34 cellular contexts compared by ENCODE assay signal in genomic region chr20:32123088-32123487, GRCh38.
"Had no signal": no experiment of that assay in that cellular context is flagged by ENCODE, and none has a peak within 500 bp of the region (broad histone marks: within the 10 kb centered on the region; RNA-seq: fewer than 3 reads in every experiment).

No MANE protein-coding gene starts in this region.

- H3K9me3 Mint-ChIP-seq: activated B cell treated with CpG ODN at 0.5 μM for 24 hours; activated CD4-positive, alpha-beta T cell treated with anti-CD3 and anti-CD28 coated beads, Interleukin-2, amount 10 ng/mL, durations not matched to agents 24 days and 14 days; activated CD8-positive, alpha-beta T cell treated with anti-CD3 and anti-CD28 coated beads for 36 hours; activated naive CD4-positive, alpha-beta T cell treated with anti-CD3 and anti-CD28 coated beads for 36 hours; activated naive CD4-positive, alpha-beta T cell treated with anti-CD3 and anti-CD28 coated beads, Interleukin-2, amount 50 U/mL, for 72 hours; activated naive CD8-positive, alpha-beta T cell treated with anti-CD3 and anti-CD28 coated beads for 36 hours; activated T-cell treated with anti-CD3 and anti-CD28 coated beads, Interleukin-2, amount 50 U/mL, for 4 hours; activated T-cell treated with anti-CD3 and anti-CD28 coated beads, Interleukin-2, amount 50 U/mL, for 72 hours; activated T-helper 1 cell treated with anti-CD3 and anti-CD28 coated beads, Interleukin-12 subunit alpha, Interleukin-12 subunit beta, Interleukin-2, Interleukin-4 antibody, amounts not matched to agents 30 ng/mL and 10 ng/mL and 1 ng/mL, durations not matched to agents 14 hours and 24 hours and 36 hours; activated T-helper 17 cell treated with anti-CD3 and anti-CD28 coated beads, Interleukin-2, amount 50 U/mL, for 72 hours; T-cell; T-helper 1 cell treated with Interleukin-12 subunit alpha and Interleukin-12 subunit beta and Interleukin-4 antibody, amounts not matched to agents 30 μg/mL and 1 μg/mL, for 36 hours; T-helper 2 cell treated with Interferon-gamma antibody and Interleukin-4, amounts not matched to agents 5 μg/mL and 100 μg/mL, for 36 hours had no signal

- FAIRE-seq: astrocyte, TTC549 had no signal

- H3K9me3 ChIP-seq: adrenal gland, body of pancreas, breast epithelium had no signal

- H3K27ac Mint-ChIP-seq: activated B cell treated with CpG ODN at 0.5 μM for 24 hours; activated CD4-positive, alpha-beta T cell treated with anti-CD3 and anti-CD28 coated beads, Interleukin-2, amount 10 ng/mL, durations not matched to agents 24 days and 14 days; activated CD8-positive, alpha-beta T cell treated with anti-CD3 and anti-CD28 coated beads for 36 hours; activated naive CD4-positive, alpha-beta T cell treated with anti-CD3 and anti-CD28 coated beads for 36 hours; activated naive CD4-positive, alpha-beta T cell treated with anti-CD3 and anti-CD28 coated beads, Interleukin-2, amount 50 U/mL, for 72 hours; activated naive CD8-positive, alpha-beta T cell treated with anti-CD3 and anti-CD28 coated beads for 36 hours; activated T-cell treated with anti-CD3 and anti-CD28 coated beads, Interleukin-2, amount 50 U/mL, for 72 hours; activated T-helper 1 cell treated with anti-CD3 and anti-CD28 coated beads, Interleukin-12 subunit alpha, Interleukin-12 subunit beta, Interleukin-2, Interleukin-4 antibody, amounts not matched to agents 30 ng/mL and 10 ng/mL and 1 ng/mL, durations not matched to agents 14 hours and 24 hours and 36 hours; activated T-helper 17 cell treated with anti-CD3 and anti-CD28 coated beads, Interleukin-2, amount 50 U/mL, for 72 hours; T-cell; T-helper 1 cell treated with Interleukin-12 subunit alpha and Interleukin-12 subunit beta and Interleukin-4 antibody, amounts not matched to agents 30 μg/mL and 1 μg/mL, for 36 hours; T-helper 2 cell treated with Interferon-gamma antibody and Interleukin-4, amounts not matched to agents 5 μg/mL and 100 μg/mL, for 36 hours had no signal

- H3K27me3 ChIP-seq: adrenal gland, body of pancreas, brain microvascular endothelial cell, breast epithelium had no signal

- H3K4me1 ChIP-seq: body of pancreas, breast epithelium had no signal

- H3K27ac ChIP-seq: adrenal gland, body of pancreas, brain microvascular endothelial cell, breast epithelium, VCaP had no signal

- H3K27me3 Mint-ChIP-seq: activated B cell treated with CpG ODN at 0.5 μM for 24 hours; activated CD4-positive, alpha-beta T cell treated with anti-CD3 and anti-CD28 coated beads, Interleukin-2, amount 10 ng/mL, durations not matched to agents 24 days and 14 days; activated CD8-positive, alpha-beta T cell treated with anti-CD3 and anti-CD28 coated beads for 36 hours; activated naive CD8-positive, alpha-beta T cell treated with anti-CD3 and anti-CD28 coated beads for 36 hours; activated T-helper 17 cell treated with anti-CD3 and anti-CD28 coated beads, Interleukin-2, amount 50 U/mL, for 72 hours; T-cell had no signal

- ATAC-seq: activated CD8-positive, alpha-beta T cell treated with anti-CD3 and anti-CD28 coated beads for 36 hours; activated naive CD4-positive, alpha-beta T cell treated with anti-CD3 and anti-CD28 coated beads, Interleukin-2, amount 50 U/mL, for 72 hours; activated T-cell treated with anti-CD3 and anti-CD28 coated beads, Interleukin-2, amount 50 U/mL, for 4 hours; activated T-cell treated with anti-CD3 and anti-CD28 coated beads, Interleukin-2, amount 50 U/mL, for 72 hours; activated T-helper 17 cell treated with anti-CD3 and anti-CD28 coated beads, Interleukin-2, amount 50 U/mL, for 72 hours; body of pancreas; T-cell had no signal

- H3K36me3 ChIP-seq: adrenal gland, breast epithelium had no signal

- H3K4me3 ChIP-seq: adrenal gland, body of pancreas, breast epithelium had no signal

- DNase-seq: activated B cell treated with CpG ODN at 0.5 μM for 24 hours; activated CD4-positive, alpha-beta T cell treated with anti-CD3 and anti-CD28 coated beads for 4 hours; activated CD4-positive, alpha-beta T cell treated with anti-CD3 and anti-CD28 coated beads, Interleukin-2, amount 10 ng/mL, durations not matched to agents 24 days and 14 days; activated CD4-positive, alpha-beta T cell treated with anti-CD3 and anti-CD28 coated beads, Interleukin-2, amount 50 U/mL, for 1 hour; activated CD4-positive, alpha-beta T cell treated with anti-CD3 and anti-CD28 coated beads, Interleukin-2, amount 50 U/mL, for 4 hours; activated CD4-positive, CD25-positive, alpha-beta regulatory T cell treated with anti-CD3 and anti-CD28 coated beads, Interleukin-2, amount 50 U/mL, for 72 hours; activated CD8-positive, alpha-beta memory T cell treated with anti-CD3 and anti-CD28 coated beads, Interleukin-2, amount 50 U/mL, for 48 hours; activated CD8-positive, alpha-beta T cell treated with anti-CD3 and anti-CD28 coated beads for 36 hours; activated effector memory CD4-positive, alpha-beta T cell treated with anti-CD3 and anti-CD28 coated beads, Interleukin-2, amount 50 U/mL, for 16 hours; activated gamma-delta T cell treated with Interleukin-2 at 50 U/mL for 16 hours; activated naive CD4-positive, alpha-beta T cell; activated naive CD4-positive, alpha-beta T cell treated with anti-CD3 and anti-CD28 coated beads for 36 hours; activated naive CD4-positive, alpha-beta T cell treated with anti-CD3 and anti-CD28 coated beads, Interleukin-2, amount 50 U/mL, for 16 hours; activated naive CD8-positive, alpha-beta T cell treated with anti-CD3 and anti-CD28 coated beads for 36 hours; activated T-cell treated with anti-CD3 and anti-CD28 coated beads, Interleukin-2, amount 50 U/mL, for 4 hours; activated T-cell treated with anti-CD3 and anti-CD28 coated beads, Interleukin-2, amount 50 U/mL, for 72 hours; adrenal gland; amniotic stem cell; aorta; body of pancreas; brain microvascular endothelial cell; central memory CD4-positive, alpha-beta T cell; T-cell; T-helper 2 cell; T-helper 9 cell had no signal

- H3K4me3 Mint-ChIP-seq: activated B cell treated with CpG ODN at 0.5 μM for 24 hours; activated CD4-positive, alpha-beta T cell treated with anti-CD3 and anti-CD28 coated beads, Interleukin-2, amount 10 ng/mL, durations not matched to agents 24 days and 14 days; activated CD8-positive, alpha-beta T cell treated with anti-CD3 and anti-CD28 coated beads for 36 hours; activated naive CD4-positive, alpha-beta T cell treated with anti-CD3 and anti-CD28 coated beads for 36 hours; activated T-cell treated with anti-CD3 and anti-CD28 coated beads, Interleukin-2, amount 50 U/mL, for 4 hours; activated T-cell treated with anti-CD3 and anti-CD28 coated beads, Interleukin-2, amount 50 U/mL, for 72 hours; activated T-helper 1 cell treated with anti-CD3 and anti-CD28 coated beads, Interleukin-12 subunit alpha, Interleukin-12 subunit beta, Interleukin-2, Interleukin-4 antibody, amounts not matched to agents 30 ng/mL and 10 ng/mL and 1 ng/mL, durations not matched to agents 14 hours and 24 hours and 36 hours; activated T-helper 17 cell treated with anti-CD3 and anti-CD28 coated beads, Interleukin-2, amount 50 U/mL, for 72 hours; T-cell; T-helper 1 cell treated with Interleukin-12 subunit alpha and Interleukin-12 subunit beta and Interleukin-4 antibody, amounts not matched to agents 30 μg/mL and 1 μg/mL, for 36 hours; T-helper 2 cell treated with Interferon-gamma antibody and Interleukin-4, amounts not matched to agents 5 μg/mL and 100 μg/mL, for 36 hours had no signal
